In the genomic region with DNA sequence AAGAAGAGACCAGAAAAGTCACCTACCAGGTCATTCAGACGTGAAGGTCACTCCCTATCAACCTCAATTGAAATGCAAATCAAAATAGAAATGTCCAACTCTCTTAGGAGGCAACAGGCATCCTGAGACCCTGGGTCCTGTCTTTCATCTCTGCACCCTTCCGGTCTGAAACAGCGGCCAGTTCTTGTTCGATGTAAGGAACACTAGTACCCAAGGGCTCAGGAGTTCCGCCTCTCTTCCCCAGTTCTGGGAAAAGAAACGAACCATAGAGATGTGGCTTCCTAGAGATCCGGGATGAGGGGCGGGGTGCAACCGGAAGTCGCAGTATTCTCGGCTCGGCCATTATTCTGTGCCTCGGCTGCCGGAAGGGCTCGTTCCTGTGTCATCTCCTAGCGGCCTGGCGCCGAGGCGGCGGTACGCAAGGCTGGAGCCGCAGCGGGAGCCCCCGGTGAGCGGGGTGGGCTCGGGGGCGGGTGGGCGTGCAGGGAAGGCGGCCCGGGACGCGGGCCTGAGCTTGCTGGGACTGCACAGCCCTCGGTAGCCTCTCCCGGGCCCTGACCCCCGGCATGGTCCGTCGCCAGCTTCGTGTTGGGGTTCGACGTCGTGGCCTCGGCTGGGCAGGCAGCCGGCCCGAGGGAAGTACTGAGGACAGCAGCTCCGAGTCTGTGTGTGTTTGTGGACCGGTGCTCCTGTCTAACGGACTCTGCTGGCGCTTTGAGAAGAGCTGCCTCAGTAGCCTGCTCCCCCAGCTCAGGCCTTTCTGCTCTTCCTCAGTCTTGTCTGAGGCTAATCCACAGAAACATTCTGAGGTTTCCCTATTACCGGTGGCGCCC, we compare ENCODE assay signal across 1 cellular context.
TF ChIP-seq lines count a peak whose summit lies in the region.

A gene (plus strand): TSS at position 341 of the 833 bp plus-strand sequence. CDS start 4,119 bp downstream, outside the sequence.

TF ChIP-seq in K562, 482 proteins besides CTCF, POLR2A, EP300 and RAD21 (continued from another document):
- TF ChIP-seq RBM22 (IDR thresholded peaks at IDR 0.05; ENCODE audit: low read depth, low read length, poor library complexity, severe bottlenecking) = peak; percentile 31
- TF ChIP-seq PHTF2 (CRISPR knock-in tag; IDR thresholded peaks at IDR 0.05) = no peak
- no peak for TF ChIP-seq HDAC8 (tag; IDR thresholded peaks at IDR 0.05)
- no peak for TF ChIP-seq ZNF436 (CRISPR knock-in tag; IDR thresholded peaks at IDR 0.05)
- no peak for TF ChIP-seq BRCA1 (IDR thresholded peaks at IDR 0.05)
- TF ChIP-seq BRCA1 (CRISPR knock-in tag; IDR thresholded peaks at IDR 0.05) = no peak
- peak; percentile 93 for TF ChIP-seq SNIP1 (IDR thresholded peaks at IDR 0.05; ENCODE audit: low read depth)
- TF ChIP-seq TAF15 (IDR thresholded peaks at IDR 0.05; ENCODE audit: low read depth, low read length) = no peak
- no peak for TF ChIP-seq SMAD3 (CRISPR knock-in tag; conservative IDR thresholded peaks at IDR 0.05)
- TF ChIP-seq ZNF77 (CRISPR knock-in tag; IDR thresholded peaks at IDR 0.05) = no peak
- TF ChIP-seq STAT5B (CRISPR knock-in tag; IDR thresholded peaks at IDR 0.05) = no peak
- no peak for TF ChIP-seq CHCHD3 (CRISPR knock-in tag; IDR thresholded peaks at IDR 0.05)
- peak in 1 of 2 experiments; percentile 26; a peak in 1 of 4 replicates for TF ChIP-seq SIX5 (IDR thresholded peaks at IDR 0.05; ENCODE audit: borderline replicate concordance in 1 of 2, insufficient read depth in 1 of 2, low read depth in 1 of 2, low read length in 2 of 2)
